In genomic region chr11:128563308-128563707, GRCh38 we compare ENCODE assay signal across 2 cellular contexts.
TF ChIP-seq lines count a peak whose summit lies in the region.

No MANE protein-coding gene starts in this region.

TF ChIP-seq in liver, 16 proteins besides CTCF, POLR2A, EP300 and RAD21:
- TF ChIP-seq TAF1 (conservative IDR thresholded peaks at IDR 0.05), result no peak
- no peak for TF ChIP-seq HNF4G (IDR thresholded peaks at IDR 0.05)
- TF ChIP-seq, protein P1, sequence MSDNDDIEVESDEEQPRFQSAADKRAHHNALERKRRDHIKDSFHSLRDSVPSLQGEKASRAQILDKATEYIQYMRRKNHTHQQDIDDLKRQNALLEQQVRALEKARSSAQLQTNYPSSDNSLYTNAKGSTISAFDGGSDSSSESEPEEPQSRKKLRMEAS (IDR thresholded peaks at IDR 0.05), result no peak
- peak; percentile 92 for TF ChIP-seq NR2F2 (IDR thresholded peaks at IDR 0.05)

TF ChIP-seq in HepG2, 621 proteins besides CTCF, POLR2A, EP300 and RAD21:
- no peak for TF ChIP-seq ETV5 (CRISPR knock-in tag; IDR thresholded peaks at IDR 0.05; ENCODE audit: borderline replicate concordance)
- TF ChIP-seq, protein P2, sequence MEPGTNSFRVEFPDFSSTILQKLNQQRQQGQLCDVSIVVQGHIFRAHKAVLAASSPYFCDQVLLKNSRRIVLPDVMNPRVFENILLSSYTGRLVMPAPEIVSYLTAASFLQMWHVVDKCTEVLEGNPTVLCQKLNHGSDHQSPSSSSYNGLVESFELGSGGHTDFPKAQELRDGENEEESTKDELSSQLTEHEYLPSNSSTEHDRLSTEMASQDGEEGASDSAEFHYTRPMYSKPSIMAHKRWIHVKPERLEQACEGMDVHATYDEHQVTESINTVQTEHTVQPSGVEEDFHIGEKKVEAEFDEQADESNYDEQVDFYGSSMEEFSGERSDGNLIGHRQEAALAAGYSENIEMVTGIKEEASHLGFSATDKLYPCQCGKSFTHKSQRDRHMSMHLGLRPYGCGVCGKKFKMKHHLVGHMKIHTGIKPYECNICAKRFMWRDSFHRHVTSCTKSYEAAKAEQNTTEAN (CRISPR knock-in tag; conservative IDR thresholded peaks at IDR 0.05), result no peak
- no peak for TF ChIP-seq SIN3B (IDR thresholded peaks at IDR 0.05; ENCODE audit: low read length)
- TF ChIP-seq, protein P3, sequence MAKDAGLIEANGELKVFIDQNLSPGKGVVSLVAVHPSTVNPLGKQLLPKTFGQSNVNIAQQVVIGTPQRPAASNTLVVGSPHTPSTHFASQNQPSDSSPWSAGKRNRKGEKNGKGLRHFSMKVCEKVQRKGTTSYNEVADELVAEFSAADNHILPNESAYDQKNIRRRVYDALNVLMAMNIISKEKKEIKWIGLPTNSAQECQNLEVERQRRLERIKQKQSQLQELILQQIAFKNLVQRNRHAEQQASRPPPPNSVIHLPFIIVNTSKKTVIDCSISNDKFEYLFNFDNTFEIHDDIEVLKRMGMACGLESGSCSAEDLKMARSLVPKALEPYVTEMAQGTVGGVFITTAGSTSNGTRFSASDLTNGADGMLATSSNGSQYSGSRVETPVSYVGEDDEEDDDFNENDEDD (CRISPR knock-in tag; IDR thresholded peaks at IDR 0.05; ENCODE audit: borderline replicate concordance), result no peak
- TF ChIP-seq GATA4 (IDR thresholded peaks at IDR 0.05; ENCODE audit: borderline replicate concordance, low read depth), result no peak
- TF ChIP-seq ZMAT5 (CRISPR knock-in tag; IDR thresholded peaks at IDR 0.05; ENCODE audit: borderline replicate concordance, low read depth), result no peak
- no peak for TF ChIP-seq ZNF20 (CRISPR knock-in tag; IDR thresholded peaks at IDR 0.05)
- no peak for TF ChIP-seq GPN1 (CRISPR knock-in tag; IDR thresholded peaks at IDR 0.05; ENCODE audit: borderline replicate concordance)
